Comparison of ENCODE assay signal across 9 cellular contexts in genomic region chr12:3896851-3897351, GRCh38. TPM values are rescaled to one million over a fixed set of nuclear protein-coding genes. Genes with fewer than 3 reads are reported as not detected.
A peak's percentile ranks its signal among the peaks of the same experiment; 100 is the strongest.
DNase-seq lines count a peak whose midpoint lies in the region; ATAC-seq, FAIRE-seq and TF ChIP-seq lines count a peak whose summit lies in the region.
"Had no signal": no experiment of that assay in that cellular context is flagged by ENCODE, and none has a peak within 500 bp of the region (broad histone marks: within the 10 kb centered on the region; RNA-seq: fewer than 3 reads in every experiment).

No MANE protein-coding gene starts in this region.

- no peaks in the 10 kb centered on the region for H3K79me2 ChIP-seq in HepG2 (ENCODE audit: insufficient read depth, low read length)

- H3K27ac ChIP-seq in right lobe of liver (peak overlapping the region in 1 of 3 donors; percentile 16), HepG2 (ENCODE audit: extremely low read length, insufficient read depth, low read length) (no peak overlapping the region), left lung (peak overlapping the region; percentile 6 to 63), aorta (ENCODE audit: low read depth in 1 of 2, low read length in 2 of 2) (no peak overlapping the region)

- 50% methylated on average over 1 of the region's 1 CpG for WGBS in right lobe of liver (ENCODE audit: insufficient coverage, low coverage, low lambda C conversion rate, missing lambda C conversion rate)
- WGBS in HepG2 (ENCODE audit: low lambda C conversion rate), result 100% methylated on average over 1 of the region's 1 CpG
- WGBS in aorta, 2 donors, result 65 to 72% methylated on average over 1 of the region's 1 CpG

- no peaks in the 10 kb centered on the region for H3K27me3 ChIP-seq in right lobe of liver
- H3K27me3 ChIP-seq in HepG2 (ENCODE audit: control insufficient read depth in 1 of 2, insufficient read depth in 2 of 2, low read length in 2 of 2), result peaks cover 0 to 5% of the 10 kb centered on the region in 2 experiments; a peak in 1 of 5 replicates
- peaks cover 28% of the 10 kb centered on the region for H3K27me3 ChIP-seq in adipocyte (replicated peaks; ENCODE audit: control insufficient read depth, insufficient read depth, low read length)
- no peaks in the 10 kb centered on the region for H3K27me3 ChIP-seq in left lung
- H3K27me3 ChIP-seq in aorta (ENCODE audit: control insufficient read depth in 1 of 2, insufficient read depth in 2 of 2, low read length in 1 of 2), result no peaks in the 10 kb centered on the region

- BruUV-seq in HepG2 (replicated peaks; lab: Mats Ljungman, UMichigan), result no TSS peak

- no peak for TF ChIP-seq RAD21 in HepG2 (CRISPR knock-in tag; IDR thresholded peaks at IDR 0.05)

- intact Hi-C loops in right lobe of liver (cut with DNase I) (no loop called here), HepG2 (cut with micrococcal nuclease; ENCODE audit: unreplicated experiment) (no loop called here), left lung (cut with DNase I) (no loop called here), aorta (cut with DNase I) (no loop called here)

- H2AFZ ChIP-seq in HepG2 (ENCODE audit: low read length), result no peak overlapping the region

- no peak for FAIRE-seq in HepG2 (lab: Jason Lieb, UNC)

- CTCF ChIA-PET in HepG2 (lab: Yijun Ruan, JAX; ENCODE audit: low intra/inter-chr PET ratio, low total read pairs), result no interaction called here

- H3K4me1 ChIP-seq in right lobe of liver, result no peaks in the 10 kb centered on the region
- no peaks in the 10 kb centered on the region for H3K4me1 ChIP-seq in HepG2 (ENCODE audit: insufficient read depth, low read length)
- H3K4me1 ChIP-seq in adipocyte (ENCODE audit: control insufficient read depth, insufficient read depth, low read length), result peaks cover 13% of the 10 kb centered on the region
- peaks cover 0 to 23% of the 10 kb centered on the region in 2 donors for H3K4me1 ChIP-seq in left lung
- H3K4me1 ChIP-seq in aorta (ENCODE audit: control insufficient read depth in 1 of 2, insufficient read depth in 2 of 2, low read length in 2 of 2), result no peaks in the 10 kb centered on the region

- DNase-seq in right lobe of liver (no peak), HepG2 (ENCODE audit: low spot score) (no peak), adipocyte (ENCODE audit: low read depth) (peak; percentile 53), left lung (peak in 1 of 2 donors; percentile 44), aorta (peak in 1 of 2 donors; percentile 55), middle frontal gyrus (ENCODE audit: extremely low spot score, low spot score) (no peak), COR-L47 (lab: John Stamatoyannopoulos, UW) (no peak)
- DNase-seq: NCI-H524 treated with DMSO at 0.1 percent for 48 hours had no signal

- H3K9me3 ChIP-seq in right lobe of liver (no peaks in the 10 kb centered on the region), HepG2 (ENCODE audit: low read length) (no peaks in the 10 kb centered on the region), adipocyte (ENCODE audit: control insufficient read depth, low read length) (no peaks in the 10 kb centered on the region), left lung (no peaks in the 10 kb centered on the region), aorta (ENCODE audit: control insufficient read depth, low read length) (no peaks in the 10 kb centered on the region)

- in situ Hi-C loops in HepG2 (cut with HindIII; ENCODE audit: extremely low pct_ligation_motif_present, low pct_unique_long_range_greater_than_20kb), result loop anchor here (10.0 kb wide), 1 partner anchor 198 kb away; no protein-coding TSS in a partner anchor

- H3K9ac ChIP-seq in HepG2 (ENCODE audit: insufficient read depth, low read depth, low read length) (no peak overlapping the region), adipocyte (ENCODE audit: low read length) (no peak overlapping the region)

- H3K36me3 ChIP-seq in right lobe of liver, result no peaks in the 10 kb centered on the region
- H3K36me3 ChIP-seq in HepG2 (replicated peaks in 1 of 2; ENCODE audit: control insufficient read depth in 1 of 2, insufficient read depth in 2 of 2, low read length in 2 of 2), result no peaks in the 10 kb centered on the region
- no peaks in the 10 kb centered on the region for H3K36me3 ChIP-seq in adipocyte (ENCODE audit: control insufficient read depth, insufficient read depth, low read length, severe bottlenecking)
- H3K36me3 ChIP-seq in left lung, result no peaks in the 10 kb centered on the region
- H3K36me3 ChIP-seq in aorta (ENCODE audit: control insufficient read depth in 1 of 2, insufficient read depth in 2 of 2, low read length in 1 of 2), result no peaks in the 10 kb centered on the region

- H3K4me3 ChIP-seq in right lobe of liver (no peak overlapping the region), HepG2 (replicated peaks in 1 of 3; ENCODE audit: insufficient read depth in 1 of 3, low read depth in 2 of 3, low read length in 3 of 3) (no peak overlapping the region), adipocyte (ENCODE audit: low read length) (no peak overlapping the region), left lung (no peak overlapping the region), aorta (ENCODE audit: low read length in 2 of 2) (no peak overlapping the region)

- H3K4me2 ChIP-seq in HepG2 (ENCODE audit: low read depth, low read length), result no peak overlapping the region

- TF ChIP-seq CTCF in right lobe of liver (IDR thresholded peaks at IDR 0.05), result no peak
- no peak for TF ChIP-seq CTCF in HepG2 (CRISPR knock-in tag; IDR thresholded peaks at IDR 0.05)
- TF ChIP-seq CTCF in left lung (IDR thresholded peaks at IDR 0.05), result no peak

- H4K20me1 ChIP-seq in HepG2 (ENCODE audit: insufficient read depth, low read length), result no peaks in the 10 kb centered on the region

- TF ChIP-seq EP300 in HepG2 (IDR thresholded peaks at IDR 0.05; ENCODE audit: low read depth in 2 of 2, low read length in 2 of 2) (no peak), HepG2 (CRISPR knock-in tag; IDR thresholded peaks at IDR 0.05; ENCODE audit: borderline replicate concordance) (no peak)

- TF ChIP-seq POLR2A in right lobe of liver (IDR thresholded peaks at IDR 0.05), result no peak
- TF ChIP-seq POLR2A in HepG2 (IDR thresholded peaks at IDR 0.05; ENCODE audit: insufficient read depth in 1 of 2, low read depth in 2 of 2, low read length in 2 of 2), result no peak

- ATAC-seq in right lobe of liver (peak; percentile 49 to 75 (median 64)), HepG2 (no peak), left lung (peak; percentile 85), aorta (ENCODE audit: low FRiP score) (peak; percentile 59), HG03521 (IDR thresholded peaks at IDR 0.05; ENCODE audit: unreplicated experiment) (no peak)

- POLR2A ChIA-PET in HepG2 (lab: Yijun Ruan, JAX), result no interaction called here

TF ChIP-seq in HepG2, 621 proteins besides CTCF, POLR2A, EP300 and RAD21 (continues in another document):
- TF ChIP-seq WIZ (CRISPR knock-in tag; IDR thresholded peaks at IDR 0.05) (no peak), ZFP1 (CRISPR knock-in tag; IDR thresholded peaks at IDR 0.05) (no peak), ZNF580 (CRISPR knock-in tag; IDR thresholded peaks at IDR 0.05; ENCODE audit: borderline replicate concordance, low read depth) (no peak)

RNA-seq across cellular contexts. Expression of gene PARP11, which starts 23.7 kb away (rescaled TPM):
- total RNA-seq in right lobe of liver (1 to 10 TPM; 2.9 to 7.5 (median 4.9) TPM), HepG2 (2016; rRNA removed; fragmentation: Illumina TruSeq; extraction: Trizol) (7.6 and 11.5 TPM in 2 replicates), left lung (10 to 100 TPM; 11.0 to 11.9 TPM), aorta (10 to 100 TPM; 11.9 to 18.2 TPM)
- 6.5 and 6.9 TPM in 2 replicates for total RNA-seq in HepG2 (2016; cell fraction: cytosol; rRNA removed; fragmentation: Illumina TruSeq; extraction: Trizol; ENCODE audit: low read depth)
- 7.2 and 11.1 TPM in 2 replicates for total RNA-seq in HepG2 (2016; cell fraction: insoluble cytoplasmic fraction; rRNA removed; fragmentation: Illumina TruSeq; extraction: Trizol)
- total RNA-seq in HepG2 (2016; cell fraction: membrane; rRNA removed; fragmentation: Illumina TruSeq; extraction: Trizol), result 6.3 and 8.2 TPM in 2 replicates
- 10.1 and 10.5 TPM in 2 replicates for total RNA-seq in HepG2 (2016; cell fraction: nucleus; rRNA removed; fragmentation: Illumina TruSeq; extraction: Trizol)
- polyA plus RNA-seq in HepG2 (2011; rRNA removed) (4.0 and 4.2 TPM in 2 replicates), aorta (1 to 10 TPM; 2.1 to 3.0 TPM)
- 2.2 and 3.4 TPM in 2 replicates for polyA plus RNA-seq in HepG2 (2011; cell fraction: cytosol; rRNA removed)
- 2.5 and 2.9 TPM in 2 replicates for polyA plus RNA-seq in HepG2 (2011; cell fraction: nucleus; rRNA removed)
- polyA plus RNA-seq in HepG2 (2012), result 3.1 and 4.5 TPM in 2 replicates
- 1.3 and 2.1 TPM in 2 replicates for polyA plus RNA-seq in HepG2 (2016; cell fraction: cytosol; fragmentation: Illumina TruSeq; extraction: Trizol; ENCODE audit: low read depth)
- polyA plus RNA-seq in HepG2 (2016; cell fraction: insoluble cytoplasmic fraction; fragmentation: Illumina TruSeq; extraction: Trizol; ENCODE audit: low read depth), result 6.2 and 7.9 TPM in 2 replicates
- 2.5 and 2.9 TPM in 2 replicates for polyA plus RNA-seq in HepG2 (2016; cell fraction: membrane; fragmentation: Illumina TruSeq; extraction: Trizol; ENCODE audit: low read depth)
- polyA plus RNA-seq in HepG2 (2016; cell fraction: nucleus; fragmentation: Illumina TruSeq; extraction: Trizol; ENCODE audit: insufficient read depth, low read depth), result 4.5 and 5.9 TPM in 2 replicates
- polyA minus RNA-seq in HepG2 (2011; rRNA and poly(A)+ RNA removed; ENCODE audit: low replicate concordance), result 4.3 TPM in 1 of 2 replicates, not detected in the other
- polyA minus RNA-seq in HepG2 (2011; cell fraction: cytosol; rRNA and poly(A)+ RNA removed), result 2.3 and 5.7 TPM in 2 replicates
- 13.3 and 18.6 TPM in 2 replicates for polyA minus RNA-seq in HepG2 (2011; cell fraction: nucleus; rRNA and poly(A)+ RNA removed)

Comparison
In these comparisons a context has a peak if more than half of its experiments do, and no peak if none do; other contexts are left out.
1. ATAC-seq: peak in right lobe of liver (4 of 4), left lung (single experiment) and aorta (single experiment); none in HepG2 (single experiment) and HG03521 (single experiment).
2. H3K27ac ChIP-seq: peak in left lung (2 of 2); none in HepG2 (single experiment) and aorta (0 of 2).